2 cellular contexts compared by ENCODE assay signal in genomic region chr6:30613251-30614043, GRCh38.
TF ChIP-seq lines count a peak whose summit lies in the region.

No MANE protein-coding gene starts in this region.

TF ChIP-seq in HCT116, 20 proteins besides CTCF, POLR2A, EP300 and RAD21:
- peak; percentile 19; the same call in 1 of the 2 replicates for TF ChIP-seq POLR2AphosphoS5 (IDR thresholded peaks at IDR 0.05; ENCODE audit: low read depth, low read length)
- no peak for TF ChIP-seq ATF3 (IDR thresholded peaks at IDR 0.05)
TF ChIP-seq in HCT116: peak in this region for 1.

TF ChIP-seq in SK-N-SH treated with all-trans-retinoic acid at 6 μM for 48 hours, 23 proteins besides CTCF, POLR2A, EP300 and RAD21:
- TF ChIP-seq ARNTL (CRISPR knock-in tag; IDR thresholded peaks at IDR 0.05; ENCODE audit: borderline replicate concordance, low read depth) (no peak), CSRNP3 (CRISPR knock-in tag; IDR thresholded peaks at IDR 0.05) (peak; percentile 28; the same call in 1 of the 2 replicates)
TF ChIP-seq in SK-N-SH treated with all-trans-retinoic acid at 6 μM for 48 hours: peak in this region for 1.
